In genomic region chr17:61475726-61476125, GRCh38 we compare ENCODE assay signal across 19 cellular contexts. TPM values are rescaled to one million over a fixed set of nuclear protein-coding genes. Genes with fewer than 3 reads are reported as not detected.
A peak's percentile ranks its signal among the peaks of the same experiment; 100 is the strongest.
DNase-seq lines count a peak whose midpoint lies in the region; ATAC-seq and TF ChIP-seq lines count a peak whose summit lies in the region.
"Had no signal": no experiment of that assay in that cellular context is flagged by ENCODE, and none has a peak within 500 bp of the region (broad histone marks: within the 10 kb centered on the region; RNA-seq: fewer than 3 reads in every experiment).

No MANE protein-coding gene starts in this region.

- H3K27ac ChIP-seq in Peyer's patch (no peak overlapping the region), gastroesophageal sphincter (no peak overlapping the region)
- H3K27ac ChIP-seq: SJCRH30, thoracic aorta had no signal

- no peaks in the 10 kb centered on the region for H3K4me1 ChIP-seq in Peyer's patch
- H3K4me1 ChIP-seq in gastroesophageal sphincter: no peaks in the 10 kb centered on the region

- DNase-seq in ELR (ENCODE audit: low read depth): peak; percentile 61
- peak in 2 of 3 donors; percentile 19 to 22 for DNase-seq in Peyer's patch
- DNase-seq in fibroblast of mammary gland (ENCODE audit: low read depth): peak; percentile 59
- DNase-seq in renal cortical epithelial cell (ENCODE audit: low read depth): peak; percentile 7
- DNase-seq in activated T-cell treated with anti-CD3 and anti-CD28 coated beads, Interleukin-2, amount 50 U/mL, for 72 hours: no peak
- DNase-seq in GM10266 (ENCODE audit: extremely low spot score): no peak
- no peak for DNase-seq in T-cell
- DNase-seq: activated naive CD4-positive, alpha-beta T cell; KBM-7; NCI-H1105 treated with DMSO at 0.1 percent for 48 hours; NCI-H446; SJCRH30; T1000 had no signal

- no peak overlapping the region for H3K27ac Mint-ChIP-seq in activated T-cell treated with anti-CD3 and anti-CD28 coated beads, Interleukin-2, amount 50 U/mL, for 72 hours
- no peak overlapping the region for H3K27ac Mint-ChIP-seq in T-cell
- H3K27ac Mint-ChIP-seq: dendritic cell treated with granulocyte-macrophage colony-stimulating factor and Interleukin-4, amounts not matched to agents 40 ng/mL and 50 ng/mL, for 4 days had no signal

- H3K4me3 Mint-ChIP-seq in activated T-cell treated with anti-CD3 and anti-CD28 coated beads, Interleukin-2, amount 50 U/mL, for 72 hours: no peak overlapping the region
- no peak overlapping the region for H3K4me3 Mint-ChIP-seq in T-cell
- H3K4me3 Mint-ChIP-seq: dendritic cell treated with granulocyte-macrophage colony-stimulating factor and Interleukin-4, amounts not matched to agents 40 ng/mL and 50 ng/mL, for 4 days had no signal

- no peaks in the 10 kb centered on the region for H3K9me3 Mint-ChIP-seq in activated T-cell treated with anti-CD3 and anti-CD28 coated beads, Interleukin-2, amount 50 U/mL, for 72 hours
- H3K9me3 Mint-ChIP-seq in T-cell: no peaks in the 10 kb centered on the region
- H3K9me3 Mint-ChIP-seq: dendritic cell treated with granulocyte-macrophage colony-stimulating factor and Interleukin-4, amounts not matched to agents 40 ng/mL and 50 ng/mL, for 4 days had no signal

- TF ChIP-seq CTCF in Peyer's patch (IDR thresholded peaks at IDR 0.05) (no peak), fibroblast of mammary gland (conservative IDR thresholded peaks at IDR 0.05; ENCODE audit: control insufficient read depth, insufficient read depth, low read depth, low read length) (no peak), GM10266 (IDR thresholded peaks at IDR 0.05; ENCODE audit: control insufficient read depth, insufficient read depth, low read depth, missing control alignments) (no peak), gastroesophageal sphincter (IDR thresholded peaks at IDR 0.05) (no peak)

- H3K27me3 ChIP-seq in Peyer's patch (no peaks in the 10 kb centered on the region), gastroesophageal sphincter (peaks cover 19% of the 10 kb centered on the region)
- H3K27me3 ChIP-seq: SJCRH30 had no signal

- CTCF ChIA-PET in T-cell (lab: Charles Lee): interaction anchor here in 1 of 2 donors (0.5 kb wide), 1 partner anchor 84 kb away, joined by 3 read pairs; no protein-coding TSS in a partner anchor

- H3K36me3 ChIP-seq in Peyer's patch (no peaks in the 10 kb centered on the region), gastroesophageal sphincter (no peaks in the 10 kb centered on the region)
- H3K36me3 ChIP-seq: SJCRH30, thoracic aorta had no signal

- no peaks in the 10 kb centered on the region for H3K9me3 ChIP-seq in Peyer's patch
- H3K9me3 ChIP-seq in gastroesophageal sphincter: no peaks in the 10 kb centered on the region
- H3K9me3 ChIP-seq: SJCRH30, thoracic aorta had no signal

- 90% methylated on average over 2 of the region's 8 CpGs; no CpG with 5 or more reads in 1 of the 2 donors for WGBS in gastroesophageal sphincter (ENCODE audit: low coverage in 1 of 2), 2 donors

- no peaks in the 10 kb centered on the region for H3K36me3 Mint-ChIP-seq in activated T-cell treated with anti-CD3 and anti-CD28 coated beads, Interleukin-2, amount 50 U/mL, for 72 hours (ENCODE audit: insufficient read depth in 2 of 2)
- no peaks in the 10 kb centered on the region for H3K36me3 Mint-ChIP-seq in T-cell

- ATAC-seq in activated T-cell treated with anti-CD3 and anti-CD28 coated beads, Interleukin-2, amount 50 U/mL, for 72 hours (replicated peaks in 1 of 2): no peak
- ATAC-seq in gastroesophageal sphincter: no peak
- no peak for ATAC-seq in T-cell (replicated peaks in 1 of 4)
- ATAC-seq: esophagus mucosa had no signal

- no peak overlapping the region for H3K4me3 ChIP-seq in Peyer's patch
- no peak overlapping the region for H3K4me3 ChIP-seq in fibroblast of mammary gland (ENCODE audit: control insufficient read depth, low read depth, low read length)
- no peak overlapping the region for H3K4me3 ChIP-seq in gastroesophageal sphincter
- H3K4me3 ChIP-seq: SJCRH30, thoracic aorta had no signal

- TF ChIP-seq EP300 in gastroesophageal sphincter (IDR thresholded peaks at IDR 0.05): no peak

- TF ChIP-seq POLR2A in Peyer's patch (IDR thresholded peaks at IDR 0.05) (no peak), gastroesophageal sphincter (IDR thresholded peaks at IDR 0.05) (no peak)

- H3K4me1 Mint-ChIP-seq in activated T-cell treated with anti-CD3 and anti-CD28 coated beads, Interleukin-2, amount 50 U/mL, for 72 hours (ENCODE audit: low read depth): peaks cover 4% of the 10 kb centered on the region
- H3K4me1 Mint-ChIP-seq in T-cell: no peaks in the 10 kb centered on the region

- peaks cover 7% of the 10 kb centered on the region for H3K27me3 Mint-ChIP-seq in activated T-cell treated with anti-CD3 and anti-CD28 coated beads, Interleukin-2, amount 50 U/mL, for 72 hours (ENCODE audit: low read depth)
- H3K27me3 Mint-ChIP-seq in T-cell: peaks cover 11 to 20% of the 10 kb centered on the region in 2 donors

- POLR2A ChIA-PET in T-cell (lab: Charles Lee): no interaction called here

RNA-seq across cellular contexts. Expression of gene TBX4, which starts 23.5 kb away (rescaled TPM):
- total RNA-seq in Peyer's patch (not detected), renal cortical epithelial cell (not detected in 2 replicates), gastroesophageal sphincter (under 1 TPM in 1 of 4 donors, not detected in 3; 0.27 TPM), T-cell (not detected)
- not detected for total RNA-seq in activated T-cell treated with anti-CD3 and anti-CD28 coated beads, Interleukin-2, amount 50 U/mL, for 72 hours
- total RNA-seq: esophagus mucosa, liver, osteocyte, thoracic aorta had no signal

Comparison
In these comparisons a context has a peak if more than half of its experiments do, and no peak if none do; other contexts are left out.
1. DNase-seq: peak in ELR (single experiment), Peyer's patch (2 of 3), fibroblast of mammary gland (single experiment) and renal cortical epithelial cell (single experiment); none in activated T-cell treated with anti-CD3 and anti-CD28 coated beads, Interleukin-2, amount 50 U/mL, for 72 hours (0 of 2), GM10266 (single experiment) and T-cell (0 of 34).